ENCODE assay signal across 8 cellular contexts in the genomic region with DNA sequence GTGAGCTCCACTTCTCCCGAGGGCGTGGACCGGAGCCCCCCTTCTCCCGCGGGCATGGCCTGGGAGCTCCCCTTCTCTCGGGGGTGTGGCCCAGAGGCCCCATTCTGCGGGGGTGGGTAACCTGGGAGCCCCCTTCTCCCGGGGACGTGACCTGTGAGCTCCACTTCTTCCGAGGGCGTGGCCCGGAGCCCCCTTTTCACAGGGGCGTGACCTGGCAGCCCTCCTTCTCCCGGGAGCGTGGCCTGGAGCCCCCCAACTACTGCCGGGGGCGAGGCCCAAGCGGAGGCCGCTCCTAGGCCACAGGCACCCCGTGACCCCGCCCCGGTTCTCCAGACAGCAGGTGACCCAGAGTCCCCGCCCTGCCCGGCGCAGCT. TPM values are rescaled to one million over a fixed set of nuclear protein-coding genes. Genes with fewer than 3 reads are reported as not detected.
DNase-seq lines count a peak whose midpoint lies in the region; ATAC-seq and TF ChIP-seq lines count a peak whose summit lies in the region.

No MANE protein-coding gene starts in this region.

- peak overlapping the region; percentile 67 for H3K4me3 ChIP-seq in CD4-positive, CD25-positive, alpha-beta regulatory T cell (ENCODE audit: low read depth, low read length)
- peak overlapping the region; percentile 93 for H3K4me3 ChIP-seq in MG63

- ATAC-seq in CD4-positive, CD25-positive, alpha-beta regulatory T cell (ENCODE audit: low read depth in 2 of 2) = no peak
- ATAC-seq in GM21360 (IDR thresholded peaks at IDR 0.05; ENCODE audit: unreplicated experiment) (peak; percentile 3), natural killer cell (no peak)

- peaks cover 16% of the 10 kb centered on the region for H3K36me3 Mint-ChIP-seq in CD4-positive, CD25-positive, alpha-beta regulatory T cell
- no peaks in the 10 kb centered on the region for H3K36me3 Mint-ChIP-seq in natural killer cell

- peak overlapping the region; percentile 95 to 97 (median 96) for H3K4me3 Mint-ChIP-seq in CD4-positive, CD25-positive, alpha-beta regulatory T cell
- H3K4me3 Mint-ChIP-seq in natural killer cell = peak overlapping the region; percentile 88

- intact Hi-C loops in natural killer cell (cut with micrococcal nuclease) = loop anchor here (1.0 to 5.0 kb wide), 5 partner anchors 8 to 127 kb away; a partner anchor contains a TSS

- no peak for DNase-seq in CD4-positive, CD25-positive, alpha-beta regulatory T cell
- DNase-seq in MG63 (peak; percentile 44), natural killer cell (no peak), globus pallidus (ENCODE audit: low spot score) (no peak), EL (no peak), cerebellar cortex (ENCODE audit: low spot score) (no peak)

- H3K4me1 Mint-ChIP-seq in CD4-positive, CD25-positive, alpha-beta regulatory T cell = peaks cover 14 to 68% (median 43%) of the 10 kb centered on the region in 4 donors
- peaks cover 41 to 52% of the 10 kb centered on the region in 2 donors for H3K4me1 Mint-ChIP-seq in natural killer cell

- peak overlapping the region; percentile 93 for H3K27ac ChIP-seq in CD4-positive, CD25-positive, alpha-beta regulatory T cell (ENCODE audit: insufficient read depth, low read length, poor library complexity, severe bottlenecking)
- H3K27ac ChIP-seq in cingulate gyrus (ENCODE audit: low read depth, low read length) = peak overlapping the region; percentile 98

- TF ChIP-seq CTCF in natural killer cell (IDR thresholded peaks at IDR 0.05) = no peak

- no peaks in the 10 kb centered on the region for H3K27me3 ChIP-seq in CD4-positive, CD25-positive, alpha-beta regulatory T cell (ENCODE audit: control insufficient read depth, insufficient read depth, low read length)
- H3K27me3 ChIP-seq in MG63 = no peaks in the 10 kb centered on the region

- no peaks in the 10 kb centered on the region for H3K27me3 Mint-ChIP-seq in CD4-positive, CD25-positive, alpha-beta regulatory T cell
- H3K27me3 Mint-ChIP-seq in natural killer cell (ENCODE audit: low read depth in 2 of 2) = no peaks in the 10 kb centered on the region

- peak overlapping the region; percentile 52 to 99 (median 99) for H3K27ac Mint-ChIP-seq in CD4-positive, CD25-positive, alpha-beta regulatory T cell
- H3K27ac Mint-ChIP-seq in natural killer cell = peak overlapping the region; percentile 95 to 96

- peaks cover 0 to 14% (median 4%) of the 10 kb centered on the region in 7 donors for H3K9me3 Mint-ChIP-seq in CD4-positive, CD25-positive, alpha-beta regulatory T cell
- H3K9me3 Mint-ChIP-seq in natural killer cell = peaks cover 2 to 4% of the 10 kb centered on the region in 2 donors

- peaks cover 0 to 10% of the 10 kb centered on the region in 2 experiments for H3K9me3 ChIP-seq in CD4-positive, CD25-positive, alpha-beta regulatory T cell (ENCODE audit: control insufficient read depth in 2 of 2, low read length in 2 of 2)
- H3K9me3 ChIP-seq in MG63 = peaks cover 17% of the 10 kb centered on the region

- peaks cover 44% of the 10 kb centered on the region for H3K4me1 ChIP-seq in CD4-positive, CD25-positive, alpha-beta regulatory T cell (ENCODE audit: control insufficient read depth, insufficient read depth, low read length, poor library complexity, severe bottlenecking)

- peaks cover 9% of the 10 kb centered on the region for H3K36me3 ChIP-seq in CD4-positive, CD25-positive, alpha-beta regulatory T cell (ENCODE audit: control insufficient read depth, insufficient read depth, low read length)
- H3K36me3 ChIP-seq in MG63 = peaks cover 20% of the 10 kb centered on the region

RNA-seq across cellular contexts. Expression of a gene that starts 0.3 kb away (rescaled TPM):
- total RNA-seq in CD4-positive, CD25-positive, alpha-beta regulatory T cell = 15.4 TPM
- polyA plus RNA-seq in CD4-positive, CD25-positive, alpha-beta regulatory T cell = 10 to 100 TPM; 22.0 to 33.3 (median 26.9) TPM
- 49.3 and 61.2 TPM in 2 replicates for total RNA-seq in MG63 (2014; rRNA removed; shearing (Covaris generic); ENCODE audit: low replicate concordance)
- total RNA-seq in natural killer cell = 10 to 100 TPM; 52.9 to 62.3 (median 61.5) TPM

RNA-seq across cellular contexts. Expression of a gene that starts 42.5 kb away (rescaled TPM):
- 15.4 TPM for total RNA-seq in CD4-positive, CD25-positive, alpha-beta regulatory T cell
- 10 to 100 TPM; 11.2 to 14.4 (median 12.6) TPM for polyA plus RNA-seq in CD4-positive, CD25-positive, alpha-beta regulatory T cell
- 12.7 and 19.1 TPM in 2 replicates for total RNA-seq in MG63 (2014; rRNA removed; shearing (Covaris generic); ENCODE audit: low replicate concordance)
- total RNA-seq in natural killer cell = 10 to 100 TPM; 18.3 to 27.8 (median 18.5) TPM

RNA-seq across cellular contexts. Expression of a gene that starts 42.8 kb away (rescaled TPM):
- 42.3 TPM for total RNA-seq in CD4-positive, CD25-positive, alpha-beta regulatory T cell
- 10 to 100 TPM; 13.5 to 18.8 (median 14.5) TPM for polyA plus RNA-seq in CD4-positive, CD25-positive, alpha-beta regulatory T cell
- total RNA-seq in MG63 (2014; rRNA removed; shearing (Covaris generic); ENCODE audit: low replicate concordance) = 4.9 TPM in 2 replicates
- 10 to 100 TPM; 37.1 to 60.2 (median 51.8) TPM for total RNA-seq in natural killer cell
